Comparison of ENCODE assay signal across 1 cellular context in the genomic region with DNA sequence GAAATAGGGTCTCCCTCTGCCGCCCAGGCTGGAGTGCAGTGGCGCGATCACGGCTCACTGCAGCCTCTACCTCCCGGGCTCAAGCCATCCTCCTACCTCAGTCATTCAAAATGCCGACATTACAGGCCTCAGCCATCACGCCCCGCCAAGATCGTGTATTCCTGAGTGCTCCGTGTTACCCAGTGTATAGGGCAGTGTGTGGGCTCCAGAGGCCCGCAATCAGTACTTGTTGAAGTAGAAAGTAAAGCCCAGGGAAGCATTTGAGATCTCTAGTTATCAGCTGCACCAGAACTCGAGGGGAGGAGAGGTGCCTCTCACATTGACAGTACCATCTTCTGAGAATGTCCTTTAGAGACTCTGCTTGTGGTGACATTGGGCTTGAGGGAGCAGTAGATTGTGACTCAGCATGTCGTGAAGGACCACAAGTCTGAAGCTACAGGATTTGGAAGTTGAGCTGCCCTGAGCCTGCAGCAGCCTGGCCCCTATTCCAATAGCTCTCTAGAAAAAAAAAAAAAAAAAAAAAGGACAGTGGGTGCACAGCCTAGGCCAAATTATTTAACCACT.
TF ChIP-seq lines count a peak whose summit lies in the region.

No MANE protein-coding gene starts in this region.

TF ChIP-seq in K562, 482 proteins besides CTCF, POLR2A, EP300 and RAD21 (continues in another document):
- TF ChIP-seq KDM1A (IDR thresholded peaks at IDR 0.05): peak; percentile 97 to 98
- peak in 1 of 3 experiments; percentile 51 for TF ChIP-seq YY1 (IDR thresholded peaks at IDR 0.05; ENCODE audit: borderline replicate concordance in 1 of 3, control insufficient read depth in 1 of 3, extremely low read depth in 1 of 3, insufficient read depth in 3 of 3, insufficient read length in 1 of 3, insufficient replicate concordance in 2 of 3, low read depth in 1 of 3, low read length in 2 of 3)
- peak; percentile 90 for TF ChIP-seq MAFG (tag; conservative IDR thresholded peaks at IDR 0.05)
- TF ChIP-seq GATAD2A (IDR thresholded peaks at IDR 0.05): peak; percentile 17; the same call in 1 of the 2 replicates
- TF ChIP-seq, protein P1, sequence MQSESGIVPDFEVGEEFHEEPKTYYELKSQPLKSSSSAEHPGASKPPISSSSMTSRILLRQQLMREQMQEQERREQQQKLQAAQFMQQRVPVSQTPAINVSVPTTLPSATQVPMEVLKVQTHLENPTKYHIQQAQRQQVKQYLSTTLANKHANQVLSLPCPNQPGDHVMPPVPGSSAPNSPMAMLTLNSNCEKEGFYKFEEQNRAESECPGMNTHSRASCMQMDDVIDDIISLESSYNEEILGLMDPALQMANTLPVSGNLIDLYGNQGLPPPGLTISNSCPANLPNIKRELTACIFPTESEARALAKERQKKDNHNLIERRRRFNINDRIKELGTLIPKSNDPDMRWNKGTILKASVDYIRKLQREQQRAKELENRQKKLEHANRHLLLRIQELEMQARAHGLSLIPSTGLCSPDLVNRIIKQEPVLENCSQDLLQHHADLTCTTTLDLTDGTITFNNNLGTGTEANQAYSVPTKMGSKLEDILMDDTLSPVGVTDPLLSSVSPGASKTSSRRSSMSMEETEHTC (IDR thresholded peaks at IDR 0.05): 0 out of 2 replicates have a peak, but pooled peaks have one; percentile 7
- peak; percentile 95 for TF ChIP-seq ZNF316 (IDR thresholded peaks at IDR 0.05)
- peak; percentile 83 for TF ChIP-seq STAT5A (IDR thresholded peaks at IDR 0.05; ENCODE audit: borderline replicate concordance, low read length)
- TF ChIP-seq, protein P2, sequence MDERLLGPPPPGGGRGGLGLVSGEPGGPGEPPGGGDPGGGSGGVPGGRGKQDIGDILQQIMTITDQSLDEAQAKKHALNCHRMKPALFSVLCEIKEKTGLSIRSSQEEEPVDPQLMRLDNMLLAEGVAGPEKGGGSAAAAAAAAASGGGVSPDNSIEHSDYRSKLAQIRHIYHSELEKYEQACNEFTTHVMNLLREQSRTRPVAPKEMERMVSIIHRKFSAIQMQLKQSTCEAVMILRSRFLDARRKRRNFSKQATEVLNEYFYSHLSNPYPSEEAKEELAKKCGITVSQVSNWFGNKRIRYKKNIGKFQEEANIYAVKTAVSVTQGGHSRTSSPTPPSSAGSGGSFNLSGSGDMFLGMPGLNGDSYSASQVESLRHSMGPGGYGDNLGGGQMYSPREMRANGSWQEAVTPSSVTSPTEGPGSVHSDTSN (CRISPR knock-in tag; IDR thresholded peaks at IDR 0.05; ENCODE audit: low read depth): no peak
- TF ChIP-seq, protein P2 (tag; conservative IDR thresholded peaks at IDR 0.05; ENCODE audit: low read depth): no peak
- TF ChIP-seq CBX3 (IDR thresholded peaks at IDR 0.05; ENCODE audit: borderline replicate concordance in 1 of 2, low read length in 2 of 2): peak in 1 of 2 experiments; percentile 74; a peak in 1 of 3 replicates
- TF ChIP-seq ZNF76 (CRISPR knock-in tag; IDR thresholded peaks at IDR 0.05; ENCODE audit: borderline replicate concordance): no peak
- TF ChIP-seq, protein P3, sequence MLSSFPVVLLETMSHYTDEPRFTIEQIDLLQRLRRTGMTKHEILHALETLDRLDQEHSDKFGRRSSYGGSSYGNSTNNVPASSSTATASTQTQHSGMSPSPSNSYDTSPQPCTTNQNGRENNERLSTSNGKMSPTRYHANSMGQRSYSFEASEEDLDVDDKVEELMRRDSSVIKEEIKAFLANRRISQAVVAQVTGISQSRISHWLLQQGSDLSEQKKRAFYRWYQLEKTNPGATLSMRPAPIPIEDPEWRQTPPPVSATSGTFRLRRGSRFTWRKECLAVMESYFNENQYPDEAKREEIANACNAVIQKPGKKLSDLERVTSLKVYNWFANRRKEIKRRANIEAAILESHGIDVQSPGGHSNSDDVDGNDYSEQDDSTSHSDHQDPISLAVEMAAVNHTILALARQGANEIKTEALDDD (IDR thresholded peaks at IDR 0.05): peak; percentile 77
- TF ChIP-seq TRIM24 (IDR thresholded peaks at IDR 0.05): peak in 1 of 2 experiments; percentile 65; a peak in 2 of 4 replicates
- TF ChIP-seq, protein P4, sequence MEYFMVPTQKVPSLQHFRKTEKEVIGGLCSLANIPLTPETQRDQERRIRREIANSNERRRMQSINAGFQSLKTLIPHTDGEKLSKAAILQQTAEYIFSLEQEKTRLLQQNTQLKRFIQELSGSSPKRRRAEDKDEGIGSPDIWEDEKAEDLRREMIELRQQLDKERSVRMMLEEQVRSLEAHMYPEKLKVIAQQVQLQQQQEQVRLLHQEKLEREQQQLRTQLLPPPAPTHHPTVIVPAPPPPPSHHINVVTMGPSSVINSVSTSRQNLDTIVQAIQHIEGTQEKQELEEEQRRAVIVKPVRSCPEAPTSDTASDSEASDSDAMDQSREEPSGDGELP (CRISPR knock-in tag; IDR thresholded peaks at IDR 0.05; ENCODE audit: borderline replicate concordance): no peak; the same call in 1 of the 2 replicates
- TF ChIP-seq, protein P5, sequence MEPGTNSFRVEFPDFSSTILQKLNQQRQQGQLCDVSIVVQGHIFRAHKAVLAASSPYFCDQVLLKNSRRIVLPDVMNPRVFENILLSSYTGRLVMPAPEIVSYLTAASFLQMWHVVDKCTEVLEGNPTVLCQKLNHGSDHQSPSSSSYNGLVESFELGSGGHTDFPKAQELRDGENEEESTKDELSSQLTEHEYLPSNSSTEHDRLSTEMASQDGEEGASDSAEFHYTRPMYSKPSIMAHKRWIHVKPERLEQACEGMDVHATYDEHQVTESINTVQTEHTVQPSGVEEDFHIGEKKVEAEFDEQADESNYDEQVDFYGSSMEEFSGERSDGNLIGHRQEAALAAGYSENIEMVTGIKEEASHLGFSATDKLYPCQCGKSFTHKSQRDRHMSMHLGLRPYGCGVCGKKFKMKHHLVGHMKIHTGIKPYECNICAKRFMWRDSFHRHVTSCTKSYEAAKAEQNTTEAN (CRISPR knock-in tag; IDR thresholded peaks at IDR 0.05): no peak
- no peak for TF ChIP-seq PRMT5 (CRISPR knock-in tag; IDR thresholded peaks at IDR 0.05)
- TF ChIP-seq, protein P6, sequence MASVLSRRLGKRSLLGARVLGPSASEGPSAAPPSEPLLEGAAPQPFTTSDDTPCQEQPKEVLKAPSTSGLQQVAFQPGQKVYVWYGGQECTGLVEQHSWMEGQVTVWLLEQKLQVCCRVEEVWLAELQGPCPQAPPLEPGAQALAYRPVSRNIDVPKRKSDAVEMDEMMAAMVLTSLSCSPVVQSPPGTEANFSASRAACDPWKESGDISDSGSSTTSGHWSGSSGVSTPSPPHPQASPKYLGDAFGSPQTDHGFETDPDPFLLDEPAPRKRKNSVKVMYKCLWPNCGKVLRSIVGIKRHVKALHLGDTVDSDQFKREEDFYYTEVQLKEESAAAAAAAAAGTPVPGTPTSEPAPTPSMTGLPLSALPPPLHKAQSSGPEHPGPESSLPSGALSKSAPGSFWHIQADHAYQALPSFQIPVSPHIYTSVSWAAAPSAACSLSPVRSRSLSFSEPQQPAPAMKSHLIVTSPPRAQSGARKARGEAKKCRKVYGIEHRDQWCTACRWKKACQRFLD (CRISPR knock-in tag; IDR thresholded peaks at IDR 0.05): peak; percentile 23
- peak; percentile 61 for TF ChIP-seq CXXC5 (CRISPR knock-in tag; IDR thresholded peaks at IDR 0.05)
- TF ChIP-seq MEIS2 (IDR thresholded peaks at IDR 0.05; ENCODE audit: partially characterized antibody): peak; percentile 68
- TF ChIP-seq, protein P7, sequence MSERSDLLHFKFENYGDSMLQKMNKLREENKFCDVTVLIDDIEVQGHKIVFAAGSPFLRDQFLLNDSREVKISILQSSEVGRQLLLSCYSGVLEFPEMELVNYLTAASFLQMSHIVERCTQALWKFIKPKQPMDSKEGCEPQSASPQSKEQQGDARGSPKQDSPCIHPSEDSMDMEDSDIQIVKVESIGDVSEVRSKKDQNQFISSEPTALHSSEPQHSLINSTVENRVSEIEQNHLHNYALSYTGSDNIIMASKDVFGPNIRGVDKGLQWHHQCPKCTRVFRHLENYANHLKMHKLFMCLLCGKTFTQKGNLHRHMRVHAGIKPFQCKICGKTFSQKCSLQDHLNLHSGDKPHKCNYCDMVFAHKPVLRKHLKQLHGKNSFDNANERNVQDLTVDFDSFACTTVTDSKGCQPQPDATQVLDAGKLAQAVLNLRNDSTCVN (CRISPR knock-in tag; IDR thresholded peaks at IDR 0.05): no peak
- TF ChIP-seq, protein P8, sequence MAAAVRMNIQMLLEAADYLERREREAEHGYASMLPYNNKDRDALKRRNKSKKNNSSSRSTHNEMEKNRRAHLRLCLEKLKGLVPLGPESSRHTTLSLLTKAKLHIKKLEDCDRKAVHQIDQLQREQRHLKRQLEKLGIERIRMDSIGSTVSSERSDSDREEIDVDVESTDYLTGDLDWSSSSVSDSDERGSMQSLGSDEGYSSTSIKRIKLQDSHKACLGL (CRISPR knock-in tag; IDR thresholded peaks at IDR 0.05; ENCODE audit: borderline replicate concordance, poor library complexity, severe bottlenecking): no peak
- peak; percentile 72; the same call in 1 of the 2 replicates for TF ChIP-seq LCOR (CRISPR knock-in tag; IDR thresholded peaks at IDR 0.05)
- peak; percentile 49; the same call in 1 of the 2 replicates for TF ChIP-seq CREB1 (IDR thresholded peaks at IDR 0.05)
- no peak for TF ChIP-seq CREB1 (CRISPR knock-in tag; IDR thresholded peaks at IDR 0.05)
- TF ChIP-seq, protein P9, sequence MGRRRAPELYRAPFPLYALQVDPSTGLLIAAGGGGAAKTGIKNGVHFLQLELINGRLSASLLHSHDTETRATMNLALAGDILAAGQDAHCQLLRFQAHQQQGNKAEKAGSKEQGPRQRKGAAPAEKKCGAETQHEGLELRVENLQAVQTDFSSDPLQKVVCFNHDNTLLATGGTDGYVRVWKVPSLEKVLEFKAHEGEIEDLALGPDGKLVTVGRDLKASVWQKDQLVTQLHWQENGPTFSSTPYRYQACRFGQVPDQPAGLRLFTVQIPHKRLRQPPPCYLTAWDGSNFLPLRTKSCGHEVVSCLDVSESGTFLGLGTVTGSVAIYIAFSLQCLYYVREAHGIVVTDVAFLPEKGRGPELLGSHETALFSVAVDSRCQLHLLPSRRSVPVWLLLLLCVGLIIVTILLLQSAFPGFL (CRISPR knock-in tag; IDR thresholded peaks at IDR 0.05): no peak
- TF ChIP-seq, protein P10, sequence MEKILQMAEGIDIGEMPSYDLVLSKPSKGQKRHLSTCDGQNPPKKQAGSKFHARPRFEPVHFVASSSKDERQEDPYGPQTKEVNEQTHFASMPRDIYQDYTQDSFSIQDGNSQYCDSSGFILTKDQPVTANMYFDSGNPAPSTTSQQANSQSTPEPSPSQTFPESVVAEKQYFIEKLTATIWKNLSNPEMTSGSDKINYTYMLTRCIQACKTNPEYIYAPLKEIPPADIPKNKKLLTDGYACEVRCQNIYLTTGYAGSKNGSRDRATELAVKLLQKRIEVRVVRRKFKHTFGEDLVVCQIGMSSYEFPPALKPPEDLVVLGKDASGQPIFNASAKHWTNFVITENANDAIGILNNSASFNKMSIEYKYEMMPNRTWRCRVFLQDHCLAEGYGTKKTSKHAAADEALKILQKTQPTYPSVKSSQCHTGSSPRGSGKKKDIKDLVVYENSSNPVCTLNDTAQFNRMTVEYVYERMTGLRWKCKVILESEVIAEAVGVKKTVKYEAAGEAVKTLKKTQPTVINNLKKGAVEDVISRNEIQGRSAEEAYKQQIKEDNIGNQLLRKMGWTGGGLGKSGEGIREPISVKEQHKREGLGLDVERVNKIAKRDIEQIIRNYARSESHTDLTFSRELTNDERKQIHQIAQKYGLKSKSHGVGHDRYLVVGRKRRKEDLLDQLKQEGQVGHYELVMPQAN (IDR thresholded peaks at IDR 0.05; ENCODE audit: borderline replicate concordance): no peak
- TF ChIP-seq, protein P11, sequence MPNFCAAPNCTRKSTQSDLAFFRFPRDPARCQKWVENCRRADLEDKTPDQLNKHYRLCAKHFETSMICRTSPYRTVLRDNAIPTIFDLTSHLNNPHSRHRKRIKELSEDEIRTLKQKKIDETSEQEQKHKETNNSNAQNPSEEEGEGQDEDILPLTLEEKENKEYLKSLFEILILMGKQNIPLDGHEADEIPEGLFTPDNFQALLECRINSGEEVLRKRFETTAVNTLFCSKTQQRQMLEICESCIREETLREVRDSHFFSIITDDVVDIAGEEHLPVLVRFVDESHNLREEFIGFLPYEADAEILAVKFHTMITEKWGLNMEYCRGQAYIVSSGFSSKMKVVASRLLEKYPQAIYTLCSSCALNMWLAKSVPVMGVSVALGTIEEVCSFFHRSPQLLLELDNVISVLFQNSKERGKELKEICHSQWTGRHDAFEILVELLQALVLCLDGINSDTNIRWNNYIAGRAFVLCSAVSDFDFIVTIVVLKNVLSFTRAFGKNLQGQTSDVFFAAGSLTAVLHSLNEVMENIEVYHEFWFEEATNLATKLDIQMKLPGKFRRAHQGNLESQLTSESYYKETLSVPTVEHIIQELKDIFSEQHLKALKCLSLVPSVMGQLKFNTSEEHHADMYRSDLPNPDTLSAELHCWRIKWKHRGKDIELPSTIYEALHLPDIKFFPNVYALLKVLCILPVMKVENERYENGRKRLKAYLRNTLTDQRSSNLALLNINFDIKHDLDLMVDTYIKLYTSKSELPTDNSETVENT (CRISPR knock-in tag; IDR thresholded peaks at IDR 0.05): no peak
